ENCODE assay signal across 1 cellular context in the genomic region with DNA sequence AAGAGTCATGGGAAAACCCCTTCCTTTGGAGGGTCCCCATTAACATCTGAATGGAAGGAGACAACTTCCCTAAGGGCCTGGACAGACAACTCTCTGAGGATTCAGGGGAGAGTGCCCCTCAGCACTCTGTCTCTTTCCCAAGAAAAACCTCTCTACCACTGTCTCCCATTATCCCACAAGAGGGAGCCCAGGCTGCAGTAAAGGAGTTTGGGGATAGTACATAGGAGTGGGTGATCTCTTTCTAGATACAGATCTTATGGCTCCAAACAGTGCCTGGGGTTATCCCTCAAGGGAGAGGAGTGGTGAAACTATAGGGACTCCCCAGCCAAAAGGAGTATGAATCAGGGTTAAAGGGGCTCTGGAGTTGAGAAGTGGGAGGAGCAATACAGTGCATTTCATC.
TF ChIP-seq lines count a peak whose summit lies in the region.

No MANE protein-coding gene starts in this region.

TF ChIP-seq in H1, 55 proteins besides CTCF, POLR2A, EP300 and RAD21:
- TF ChIP-seq RBBP5 (IDR thresholded peaks at IDR 0.05; ENCODE audit: borderline replicate concordance, low read depth, low read length) (no peak; the same call in 1 of the 2 replicates), SIN3A (conservative IDR thresholded peaks at IDR 0.05 in 1 of 2, IDR thresholded peaks at IDR 0.05 in 1 of 2; ENCODE audit: low read depth in 1 of 2, low read length in 2 of 2) (no peak), EGR1 (IDR thresholded peaks at IDR 0.05; ENCODE audit: borderline replicate concordance, low read depth, low read length) (peak; percentile 36; the same call in 1 of the 2 replicates), EZH2 (IDR thresholded peaks at IDR 0.05; ENCODE audit: low read depth, low read length, severe bottlenecking) (peak; percentile 52)
